31 cellular contexts compared by ENCODE assay signal in genomic region chr14:96405603-96406158, GRCh38. TPM values are rescaled to one million over a fixed set of nuclear protein-coding genes. Genes with fewer than 3 reads are reported as not detected.
"Had no signal": no experiment of that assay in that cellular context is flagged by ENCODE, and none has a peak within 500 bp of the region (broad histone marks: within the 10 kb centered on the region; RNA-seq: fewer than 3 reads in every experiment).

No MANE protein-coding gene starts in this region.

- H3K27ac Mint-ChIP-seq: activated CD4-positive, alpha-beta memory T cell treated with anti-CD3 and anti-CD28 coated beads for 36 hours; activated CD4-positive, alpha-beta T cell treated with anti-CD3 and anti-CD28 coated beads, Interleukin-2, amount 10 ng/mL, durations not matched to agents 24 days and 14 days; activated CD8-positive, alpha-beta memory T cell treated with anti-CD3 and anti-CD28 coated beads, Interleukin-2, amount 10 ng/mL, durations not matched to agents 7 days and 5 days; activated CD8-positive, alpha-beta T cell treated with anti-CD3 and anti-CD28 coated beads, Interleukin-2, amount 10 ng/mL, durations not matched to agents 7 days and 5 days; activated naive CD4-positive, alpha-beta T cell treated with anti-CD3 and anti-CD28 coated beads for 36 hours; activated naive CD4-positive, alpha-beta T cell treated with anti-CD3 and anti-CD28 coated beads, Interleukin-2, amount 50 U/mL, for 24 hours; activated naive CD8-positive, alpha-beta T cell treated with anti-CD3 and anti-CD28 coated beads, Interleukin-2, amount 10 ng/mL, durations not matched to agents 7 days and 5 days; activated T-helper 1 cell treated with anti-CD3 and anti-CD28 coated beads, Interleukin-12 subunit alpha, Interleukin-12 subunit beta, Interleukin-2, Interleukin-4 antibody, amounts not matched to agents 30 ng/mL and 10 ng/mL and 1 ng/mL, durations not matched to agents 14 hours and 24 hours and 36 hours; activated T-helper 2 cell treated with anti-CD3 and anti-CD28 coated beads, Interferon-gamma antibody, Interleukin-2, Interleukin-4, amounts not matched to agents 10 μg/mL and 5 μg/mL and 100 μg/mL, durations not matched to agents 14 hours and 24 hours and 36 hours; effector memory CD8-positive, alpha-beta T cell; WTC11 had no signal

- H3K4me1 Mint-ChIP-seq: activated CD4-positive, alpha-beta T cell treated with anti-CD3 and anti-CD28 coated beads, Interleukin-2, amount 10 ng/mL, durations not matched to agents 24 days and 14 days; activated CD8-positive, alpha-beta memory T cell treated with anti-CD3 and anti-CD28 coated beads, Interleukin-2, amount 10 ng/mL, durations not matched to agents 7 days and 5 days; activated naive CD4-positive, alpha-beta T cell treated with anti-CD3 and anti-CD28 coated beads, Interleukin-2, amount 50 U/mL, for 24 hours; WTC11 had no signal

- H3K9me3 Mint-ChIP-seq: activated CD4-positive, alpha-beta memory T cell treated with anti-CD3 and anti-CD28 coated beads for 36 hours; activated CD4-positive, alpha-beta T cell treated with anti-CD3 and anti-CD28 coated beads, Interleukin-2, amount 10 ng/mL, durations not matched to agents 24 days and 14 days; activated naive CD4-positive, alpha-beta T cell treated with anti-CD3 and anti-CD28 coated beads for 36 hours; activated naive CD4-positive, alpha-beta T cell treated with anti-CD3 and anti-CD28 coated beads, Interleukin-2, amount 50 U/mL, for 24 hours; activated naive CD8-positive, alpha-beta T cell treated with anti-CD3 and anti-CD28 coated beads, Interleukin-2, amount 10 ng/mL, durations not matched to agents 7 days and 5 days; activated T-helper 1 cell treated with anti-CD3 and anti-CD28 coated beads, Interleukin-12 subunit alpha, Interleukin-12 subunit beta, Interleukin-2, Interleukin-4 antibody, amounts not matched to agents 30 ng/mL and 10 ng/mL and 1 ng/mL, durations not matched to agents 14 hours and 24 hours and 36 hours; activated T-helper 2 cell treated with anti-CD3 and anti-CD28 coated beads, Interferon-gamma antibody, Interleukin-2, Interleukin-4, amounts not matched to agents 10 μg/mL and 5 μg/mL and 100 μg/mL, durations not matched to agents 14 hours and 24 hours and 36 hours; effector memory CD8-positive, alpha-beta T cell; WTC11 had no signal

- H3K4me3 ChIP-seq: body of pancreas, esophagus squamous epithelium, gastroesophageal sphincter had no signal

- FAIRE-seq: colon, TTC549 had no signal

- H3K36me3 Mint-ChIP-seq: activated CD4-positive, alpha-beta memory T cell treated with anti-CD3 and anti-CD28 coated beads for 36 hours; activated CD8-positive, alpha-beta memory T cell treated with anti-CD3 and anti-CD28 coated beads, Interleukin-2, amount 10 ng/mL, durations not matched to agents 7 days and 5 days; activated naive CD4-positive, alpha-beta T cell treated with anti-CD3 and anti-CD28 coated beads, Interleukin-2, amount 50 U/mL, for 24 hours; activated naive CD8-positive, alpha-beta T cell treated with anti-CD3 and anti-CD28 coated beads, Interleukin-2, amount 10 ng/mL, durations not matched to agents 7 days and 5 days had no signal

- H3K27me3 ChIP-seq: body of pancreas, esophagus squamous epithelium had no signal

- H3K36me3 ChIP-seq: esophagus squamous epithelium, gastroesophageal sphincter had no signal

- H3K4me3 Mint-ChIP-seq: activated CD4-positive, alpha-beta memory T cell treated with anti-CD3 and anti-CD28 coated beads for 36 hours; activated CD4-positive, alpha-beta T cell treated with anti-CD3 and anti-CD28 coated beads, Interleukin-2, amount 10 ng/mL, durations not matched to agents 24 days and 14 days; activated CD8-positive, alpha-beta memory T cell treated with anti-CD3 and anti-CD28 coated beads, Interleukin-2, amount 10 ng/mL, durations not matched to agents 7 days and 5 days; activated CD8-positive, alpha-beta T cell treated with anti-CD3 and anti-CD28 coated beads, Interleukin-2, amount 10 ng/mL, durations not matched to agents 7 days and 5 days; activated naive CD4-positive, alpha-beta T cell treated with anti-CD3 and anti-CD28 coated beads for 36 hours; activated naive CD4-positive, alpha-beta T cell treated with anti-CD3 and anti-CD28 coated beads, Interleukin-2, amount 50 U/mL, for 24 hours; activated naive CD8-positive, alpha-beta T cell treated with anti-CD3 and anti-CD28 coated beads, Interleukin-2, amount 10 ng/mL, durations not matched to agents 7 days and 5 days; activated T-helper 1 cell treated with anti-CD3 and anti-CD28 coated beads, Interleukin-12 subunit alpha, Interleukin-12 subunit beta, Interleukin-2, Interleukin-4 antibody, amounts not matched to agents 30 ng/mL and 10 ng/mL and 1 ng/mL, durations not matched to agents 14 hours and 24 hours and 36 hours; effector memory CD8-positive, alpha-beta T cell; WTC11 had no signal

- H3K27ac ChIP-seq: body of pancreas, esophagus squamous epithelium, gastroesophageal sphincter, VCaP had no signal

- H3K4me1 ChIP-seq: body of pancreas, esophagus squamous epithelium, gastroesophageal sphincter had no signal

- ATAC-seq: activated CD8-positive, alpha-beta memory T cell treated with anti-CD3 and anti-CD28 coated beads, Interleukin-2, amount 10 ng/mL, durations not matched to agents 7 days and 5 days; activated CD8-positive, alpha-beta T cell treated with anti-CD3 and anti-CD28 coated beads, Interleukin-2, amount 10 ng/mL, durations not matched to agents 7 days and 5 days; body of pancreas; effector memory CD8-positive, alpha-beta T cell; gastroesophageal sphincter; WTC11 had no signal

- DNase-seq: activated CD4-positive, alpha-beta memory T cell treated with anti-CD3 and anti-CD28 coated beads for 36 hours; activated CD4-positive, alpha-beta T cell treated with anti-CD3 and anti-CD28 coated beads for 1 hour; activated CD4-positive, alpha-beta T cell treated with anti-CD3 and anti-CD28 coated beads, Interleukin-2, amount 10 ng/mL, durations not matched to agents 24 days and 14 days; activated CD8-positive, alpha-beta memory T cell treated with anti-CD3 and anti-CD28 coated beads, Interleukin-2, amount 10 ng/mL, durations not matched to agents 7 days and 5 days; activated CD8-positive, alpha-beta memory T cell treated with anti-CD3 and anti-CD28 coated beads, Interleukin-2, amount 50 U/mL, for 4 hours; activated CD8-positive, alpha-beta T cell treated with anti-CD3 and anti-CD28 coated beads, Interleukin-2, amount 10 ng/mL, durations not matched to agents 7 days and 5 days; activated effector memory CD4-positive, alpha-beta T cell treated with anti-CD3 and anti-CD28 coated beads, Interleukin-2, amount 50 U/mL, for 16 hours; activated naive CD4-positive, alpha-beta T cell treated with anti-CD3 and anti-CD28 coated beads for 36 hours; activated naive CD8-positive, alpha-beta T cell treated with anti-CD3 and anti-CD28 coated beads, Interleukin-2, amount 10 ng/mL, durations not matched to agents 7 days and 5 days; activated T-cell treated with anti-CD3 and anti-CD28 coated beads, Interleukin-2, amount 50 U/mL, for 1 hour; activated T-cell treated with anti-CD3 and anti-CD28 coated beads, Interleukin-2, amount 50 U/mL, for 48 hours; amniotic stem cell; anterior cingulate cortex; body of pancreas; caudate nucleus; cortex of kidney; dermis blood vessel endothelial cell; effector CD4-positive, alpha-beta T cell; effector memory CD8-positive, alpha-beta T cell; esophagus squamous epithelium; foreskin melanocyte; T-helper 2 cell had no signal

- H3K9me3 ChIP-seq: body of pancreas, esophagus squamous epithelium, gastroesophageal sphincter had no signal

RNA-seq across cellular contexts. Expression of gene AK7, which starts 13.8 kb away (rescaled TPM):
- total RNA-seq: activated CD4-positive, alpha-beta T cell treated with anti-CD3 and anti-CD28 coated beads, Interleukin-2, amount 10 ng/mL, durations not matched to agents 24 days and 14 days; T-helper 1 cell treated with Interleukin-12 subunit alpha and Interleukin-12 subunit beta and Interleukin-4 antibody, amounts not matched to agents 30 ng/mL and 1 ng/mL, for 36 hours had no signal
